In the genomic region with DNA sequence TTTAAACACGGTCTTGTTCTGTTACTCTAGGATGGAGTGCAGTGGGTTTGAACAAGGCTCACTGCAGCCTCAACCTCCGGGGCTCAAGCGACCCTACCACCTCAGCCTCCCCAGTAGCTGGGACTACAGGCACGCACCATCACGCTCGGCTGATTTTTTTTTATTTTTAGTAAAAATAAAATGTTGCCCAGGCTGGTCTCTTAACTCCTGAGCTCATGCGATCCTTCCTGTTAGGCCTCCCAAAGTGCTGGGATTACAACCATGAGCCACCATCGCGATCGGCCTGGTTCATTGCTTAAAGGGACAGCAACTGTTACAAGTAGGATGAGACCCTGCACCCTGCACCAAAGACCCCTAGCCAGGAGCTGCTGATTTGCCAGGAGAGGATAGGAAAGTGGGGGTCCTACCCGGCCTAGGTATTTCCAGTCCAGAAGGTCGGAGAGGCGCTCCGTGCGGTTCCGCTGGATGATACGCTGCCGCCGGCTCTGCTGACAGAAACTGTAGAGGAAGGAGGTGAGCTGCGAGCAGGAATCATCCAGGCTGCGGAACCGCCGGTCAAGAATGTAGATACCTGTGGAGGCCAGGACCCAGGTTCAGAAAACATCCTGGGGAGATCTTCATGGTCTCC, we compare ENCODE assay signal across 18 cellular contexts. TPM values are rescaled to one million over a fixed set of nuclear protein-coding genes. Genes with fewer than 3 reads are reported as not detected.
DNase-seq lines count a peak whose midpoint lies in the region; ATAC-seq and TF ChIP-seq lines count a peak whose summit lies in the region.
"Had no signal": no experiment of that assay in that cellular context is flagged by ENCODE, and none has a peak within 500 bp of the region (broad histone marks: within the 10 kb centered on the region; RNA-seq: fewer than 3 reads in every experiment).

No MANE protein-coding gene starts in this region.

- peaks cover 21% of the 10 kb centered on the region for H4K20me1 ChIP-seq in OCI-LY3 (ENCODE audit: insufficient read depth, low read length)

- no peak overlapping the region for H3K4me3 ChIP-seq in OCI-LY3 (ENCODE audit: low read length)
- no peak overlapping the region for H3K4me3 ChIP-seq in esophagus muscularis mucosa
- no peak overlapping the region for H3K4me3 ChIP-seq in upper lobe of right lung
- H3K4me3 ChIP-seq: upper lobe of left lung had no signal

- H3K27ac ChIP-seq in OCI-LY3 (ENCODE audit: low read length): no peak overlapping the region
- H3K27ac ChIP-seq in esophagus muscularis mucosa (replicated peaks in 1 of 4): peak overlapping the region in 3 of 4 donors; percentile 32 to 61 (median 51)
- no peak overlapping the region for H3K27ac ChIP-seq in upper lobe of right lung
- H3K27ac ChIP-seq: HL-60 had no signal

- no peaks in the 10 kb centered on the region for H3K27me3 ChIP-seq in OCI-LY3 (ENCODE audit: low read depth, low read length)
- H3K27me3 ChIP-seq in esophagus muscularis mucosa: no peaks in the 10 kb centered on the region
- no peaks in the 10 kb centered on the region for H3K27me3 ChIP-seq in upper lobe of right lung
- H3K27me3 ChIP-seq: BE2C, upper lobe of left lung had no signal

- H3K9me3 ChIP-seq in OCI-LY3 (ENCODE audit: insufficient read depth, low read length) (no peaks in the 10 kb centered on the region), esophagus muscularis mucosa (no peaks in the 10 kb centered on the region), upper lobe of right lung (no peaks in the 10 kb centered on the region)
- H3K9me3 ChIP-seq: BE2C, upper lobe of left lung had no signal

- TF ChIP-seq CTCF in OCI-LY3 (IDR thresholded peaks at IDR 0.05; ENCODE audit: low read depth, low read length) (no peak), esophagus muscularis mucosa (IDR thresholded peaks at IDR 0.05) (no peak), upper lobe of right lung (IDR thresholded peaks at IDR 0.05) (no peak)

- WGBS in esophagus muscularis mucosa: 85% methylated on average over 23 of the region's 23 CpGs

- TF ChIP-seq POLR2A in esophagus muscularis mucosa (IDR thresholded peaks at IDR 0.05; ENCODE audit: low read depth): no peak

- ATAC-seq in activated T-cell treated with anti-CD3 and anti-CD28 coated beads, Interleukin-2, amount 50 U/mL, for 72 hours (replicated peaks in 1 of 2): no peak
- ATAC-seq in upper lobe of right lung: no peak

- H3K4me1 ChIP-seq in OCI-LY3 (ENCODE audit: low read length): peaks cover 39% of the 10 kb centered on the region
- peaks cover 32 to 41% (median 38%) of the 10 kb centered on the region in 4 donors for H3K4me1 ChIP-seq in esophagus muscularis mucosa
- H3K4me1 ChIP-seq in upper lobe of right lung: peaks cover 22% of the 10 kb centered on the region

- peaks cover 24% of the 10 kb centered on the region for H3K79me2 ChIP-seq in OCI-LY3 (ENCODE audit: low read length)

- no peak overlapping the region for H3K9ac ChIP-seq in OCI-LY3 (ENCODE audit: low read length)

- no peaks in the 10 kb centered on the region for H3K27me3 Mint-ChIP-seq in activated T-cell treated with anti-CD3 and anti-CD28 coated beads, Interleukin-2, amount 50 U/mL, for 72 hours (ENCODE audit: low read depth)
- H3K27me3 Mint-ChIP-seq: activated naive CD4-positive, alpha-beta T cell treated with anti-CD3 and anti-CD28 coated beads, Interleukin-2, amount 50 U/mL, for 24 hours; T-cell had no signal

- peaks cover 9 to 19% of the 10 kb centered on the region in 2 donors for H3K36me3 Mint-ChIP-seq in activated T-cell treated with anti-CD3 and anti-CD28 coated beads, Interleukin-2, amount 50 U/mL, for 72 hours (ENCODE audit: insufficient read depth in 2 of 2)

- no peak overlapping the region for H2AFZ ChIP-seq in OCI-LY3 (ENCODE audit: low read depth, low read length)

- no peak overlapping the region for H3K4me3 Mint-ChIP-seq in activated T-cell treated with anti-CD3 and anti-CD28 coated beads, Interleukin-2, amount 50 U/mL, for 72 hours
- H3K4me3 Mint-ChIP-seq: activated naive CD4-positive, alpha-beta T cell treated with anti-CD3 and anti-CD28 coated beads, Interleukin-2, amount 50 U/mL, for 24 hours; T-cell had no signal

- H3K9me3 Mint-ChIP-seq in activated T-cell treated with anti-CD3 and anti-CD28 coated beads, Interleukin-2, amount 50 U/mL, for 72 hours: no peaks in the 10 kb centered on the region
- H3K9me3 Mint-ChIP-seq: activated naive CD4-positive, alpha-beta T cell treated with anti-CD3 and anti-CD28 coated beads, Interleukin-2, amount 50 U/mL, for 24 hours; T-cell had no signal

- peaks cover 35% of the 10 kb centered on the region for H3K4me1 Mint-ChIP-seq in activated T-cell treated with anti-CD3 and anti-CD28 coated beads, Interleukin-2, amount 50 U/mL, for 72 hours (ENCODE audit: low read depth)

- H3K36me3 ChIP-seq in OCI-LY3 (replicated peaks; ENCODE audit: low read depth, low read length) (peaks cover 58% of the 10 kb centered on the region), esophagus muscularis mucosa (peaks cover 31 to 96% (median 82%) of the 10 kb centered on the region in 4 donors), upper lobe of right lung (peaks cover 39% of the 10 kb centered on the region)

- TF ChIP-seq EP300 in esophagus muscularis mucosa (IDR thresholded peaks at IDR 0.05): no peak

- H3K27ac Mint-ChIP-seq in activated T-cell treated with anti-CD3 and anti-CD28 coated beads, Interleukin-2, amount 50 U/mL, for 72 hours: peak overlapping the region; percentile 19
- H3K27ac Mint-ChIP-seq: T-cell had no signal

- no peak for DNase-seq in activated T-cell treated with anti-CD3 and anti-CD28 coated beads, Interleukin-2, amount 50 U/mL, for 72 hours
- DNase-seq in activated T-cell treated with anti-CD3 and anti-CD28 coated beads, Interleukin-2, amount 50 U/mL, for 48 hours: no peak
- DNase-seq in esophagus muscularis mucosa (ENCODE audit: extremely low spot score) (no peak), upper lobe of right lung (peak; percentile 65), SW 1271 (lab: John Stamatoyannopoulos, UW) (no peak), NCI-H1436 treated with DMSO at 0.1 percent for 48 hours (lab: John Stamatoyannopoulos, UW) (no peak), NCI-H1930 (lab: John Stamatoyannopoulos, UW) (no peak)
- DNase-seq: DMS79 treated with DMSO at 0.1 percent for 48 hours, mammary epithelial cell had no signal

- intact Hi-C loops in esophagus muscularis mucosa (cut with DNase I): loop anchor here (5.0 kb wide), 1 partner anchor 183 kb away; no protein-coding TSS in a partner anchor
- intact Hi-C loops in upper lobe of right lung (cut with DNase I): no loop called here

- peak overlapping the region; percentile 54 for H3K4me2 ChIP-seq in OCI-LY3 (ENCODE audit: low read length)

RNA-seq across cellular contexts. Expression of a gene that starts 5.1 kb away (rescaled TPM):
- total RNA-seq in activated T-cell treated with anti-CD3 and anti-CD28 coated beads, Interleukin-2, amount 50 U/mL, for 72 hours: 100 to 1,000 TPM; 681 to 811 TPM
- 1,000 to 10,000 TPM; 3,246 to 4,339 (median 3,896) TPM for total RNA-seq in esophagus muscularis mucosa
- 7,346 TPM for total RNA-seq in upper lobe of right lung

RNA-seq across cellular contexts. Expression of a gene that starts 15.6 kb away (rescaled TPM):
- total RNA-seq in activated T-cell treated with anti-CD3 and anti-CD28 coated beads, Interleukin-2, amount 50 U/mL, for 72 hours: 100 to 1,000 TPM; 318 to 448 TPM
- total RNA-seq in esophagus muscularis mucosa: 10 to 100 TPM; 39.0 to 50.4 (median 42.3) TPM
- 127 TPM for total RNA-seq in upper lobe of right lung

RNA-seq across cellular contexts. Expression of a gene that starts 22.9 kb away (rescaled TPM):
- 10 to 100 TPM; 25.9 to 29.4 TPM for total RNA-seq in activated T-cell treated with anti-CD3 and anti-CD28 coated beads, Interleukin-2, amount 50 U/mL, for 72 hours
- total RNA-seq in esophagus muscularis mucosa (10 to 100 TPM; 33.3 to 39.3 (median 37.3) TPM), upper lobe of right lung (35.1 TPM)

RNA-seq across cellular contexts. Expression of a gene that starts 23.4 kb away (rescaled TPM):
- total RNA-seq in activated T-cell treated with anti-CD3 and anti-CD28 coated beads, Interleukin-2, amount 50 U/mL, for 72 hours: 10 to 100 TPM; 83.4 to 92.5 TPM
- 100 to 1,000 TPM in 2 of 4 donors, 10 to 100 TPM in 2; 72.7 to 113 (median 97.6) TPM for total RNA-seq in esophagus muscularis mucosa
- total RNA-seq in upper lobe of right lung: 37.6 TPM

RNA-seq across cellular contexts. Expression of a gene that starts 36.8 kb away (rescaled TPM):
- 1 to 10 TPM; 3.2 to 3.6 TPM for total RNA-seq in activated T-cell treated with anti-CD3 and anti-CD28 coated beads, Interleukin-2, amount 50 U/mL, for 72 hours
- under 1 TPM in 1 of 4 donors, not detected in 3; 0.57 TPM for total RNA-seq in esophagus muscularis mucosa
- 3.0 TPM for total RNA-seq in upper lobe of right lung
- total RNA-seq: A673, dermis microvascular lymphatic vessel endothelial cell, glomerular endothelial cell had no signal

Comparison
In these comparisons a context has a peak if more than half of its experiments do, and no peak if none do; other contexts are left out.
1. H3K27ac ChIP-seq: peak in esophagus muscularis mucosa (3 of 4); none in OCI-LY3 (single experiment) and upper lobe of right lung (single experiment).